ENCODE assay signal across 15 cellular contexts in the genomic region with DNA sequence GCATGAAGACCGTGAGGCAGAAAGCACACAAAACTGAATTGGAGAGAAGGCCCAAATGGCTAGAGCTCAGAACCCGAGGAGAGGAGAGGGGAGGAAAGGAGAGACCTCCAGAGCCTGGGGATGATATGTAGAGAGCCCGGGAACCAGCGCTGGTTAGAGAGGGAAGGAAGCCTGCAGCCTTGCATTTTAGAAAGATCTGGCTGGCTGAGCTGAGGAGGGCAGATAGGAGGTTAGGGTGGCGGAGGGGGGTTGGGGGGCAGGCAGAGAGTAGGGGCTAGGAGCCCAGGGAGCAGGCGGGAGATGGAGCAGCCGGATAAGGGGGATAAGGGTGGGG.
DNase-seq lines count a peak whose midpoint lies in the region; ATAC-seq and TF ChIP-seq lines count a peak whose summit lies in the region.
"Had no signal": no experiment of that assay in that cellular context is flagged by ENCODE, and none has a peak within 500 bp of the region (broad histone marks: within the 10 kb centered on the region; RNA-seq: fewer than 3 reads in every experiment).

No MANE protein-coding gene starts in this region.

- peaks cover 52% of the 10 kb centered on the region for H3F3A ChIP-seq in neural progenitor cell (ENCODE audit: low read depth)

- H3K27ac ChIP-seq in cingulate gyrus (ENCODE audit: low read depth, low read length): peak overlapping the region; percentile 31
- no peak overlapping the region for H3K27ac ChIP-seq in neural progenitor cell
- H3K27ac ChIP-seq in vagina: peak overlapping the region; percentile 99

- peaks cover 32% of the 10 kb centered on the region for H3K27me3 ChIP-seq in neural progenitor cell
- no peaks in the 10 kb centered on the region for H3K27me3 ChIP-seq in vagina

- TF ChIP-seq POLR2A in vagina (IDR thresholded peaks at IDR 0.05): no peak

- TF ChIP-seq CTCF in neural progenitor cell (IDR thresholded peaks at IDR 0.05) (no peak), vagina (IDR thresholded peaks at IDR 0.05) (no peak)

- H3K4me1 ChIP-seq in neural progenitor cell (peaks cover 39% of the 10 kb centered on the region), vagina (peaks cover 82% of the 10 kb centered on the region)

- no peak for DNase-seq in stimulated activated naive CD8-positive, alpha-beta T cell treated with anti-CD3 and anti-CD28 coated beads, Interleukin-15, Interleukin-2, amounts not matched to agents 100 U/mL and 50 U/mL, for 24 hours
- peak; percentile 6 for DNase-seq in neural progenitor cell (ENCODE audit: low spot score)
- no peak for DNase-seq in vagina (ENCODE audit: extremely low spot score in 2 of 2)
- no peak for DNase-seq in RPMI8226
- no peak for DNase-seq in NCI-H446 treated with DMSO at 0.1 percent for 48 hours (lab: John Stamatoyannopoulos, UW)
- DNase-seq: activated naive CD8-positive, alpha-beta T cell treated with anti-CD3 and anti-CD28 coated beads, Interleukin-2, amount 10 ng/mL, durations not matched to agents 7 days and 5 days; GF-D8; hippocampal formation; midbrain; NCI-H2107 had no signal

- H3K79me2 ChIP-seq in neural progenitor cell (ENCODE audit: low read depth): no peaks in the 10 kb centered on the region

- no peaks in the 10 kb centered on the region for H3K9me3 ChIP-seq in neural progenitor cell (ENCODE audit: low read depth)
- H3K9me3 ChIP-seq in vagina: no peaks in the 10 kb centered on the region

- ATAC-seq in stimulated activated naive CD8-positive, alpha-beta T cell treated with anti-CD3 and anti-CD28 coated beads, Interleukin-15, Interleukin-2, amounts not matched to agents 100 U/mL and 50 U/mL, for 24 hours: no peak
- no peak for ATAC-seq in activated CD4-positive, CD25-positive, alpha-beta regulatory T cell treated with anti-CD3 and anti-CD28 coated beads, Interleukin-2, amount 50 U/mL, for 24 hours

- H3K4me2 ChIP-seq in neural progenitor cell: no peak overlapping the region

- no peaks in the 10 kb centered on the region for H4K20me1 ChIP-seq in neural progenitor cell (ENCODE audit: low read depth)

- intact Hi-C loops in vagina (cut with DNase I): no loop called here

- H3K4me1 Mint-ChIP-seq in stimulated activated naive CD8-positive, alpha-beta T cell treated with anti-CD3 and anti-CD28 coated beads, Interleukin-15, Interleukin-2, amounts not matched to agents 100 ng/mL and 50 ng/mL, for 24 hours (ENCODE audit: low read depth): peaks cover 62% of the 10 kb centered on the region
- H3K4me1 Mint-ChIP-seq in neural progenitor cell: peaks cover 79% of the 10 kb centered on the region

- peak overlapping the region; percentile 3 for H3K4me3 Mint-ChIP-seq in stimulated activated naive CD8-positive, alpha-beta T cell treated with anti-CD3 and anti-CD28 coated beads, Interleukin-15, Interleukin-2, amounts not matched to agents 100 ng/mL and 50 ng/mL, for 24 hours
- H3K4me3 Mint-ChIP-seq in neural progenitor cell: peak overlapping the region; percentile 31
- H3K4me3 Mint-ChIP-seq: activated naive CD8-positive, alpha-beta T cell treated with anti-CD3 and anti-CD28 coated beads, Interleukin-2, amount 10 ng/mL, durations not matched to agents 7 days and 5 days; B cell had no signal

- no peak overlapping the region for H3K9ac ChIP-seq in neural progenitor cell

- H3K9me3 Mint-ChIP-seq in stimulated activated naive CD8-positive, alpha-beta T cell treated with anti-CD3 and anti-CD28 coated beads, Interleukin-15, Interleukin-2, amounts not matched to agents 100 ng/mL and 50 ng/mL, for 24 hours: no peaks in the 10 kb centered on the region
- no peaks in the 10 kb centered on the region for H3K9me3 Mint-ChIP-seq in neural progenitor cell
- H3K9me3 Mint-ChIP-seq: activated naive CD8-positive, alpha-beta T cell treated with anti-CD3 and anti-CD28 coated beads, Interleukin-2, amount 10 ng/mL, durations not matched to agents 7 days and 5 days had no signal

- H3K27me3 Mint-ChIP-seq in stimulated activated naive CD8-positive, alpha-beta T cell treated with anti-CD3 and anti-CD28 coated beads, Interleukin-15, Interleukin-2, amounts not matched to agents 100 ng/mL and 50 ng/mL, for 24 hours: no peaks in the 10 kb centered on the region
- peaks cover 4% of the 10 kb centered on the region for H3K27me3 Mint-ChIP-seq in neural progenitor cell (ENCODE audit: insufficient read depth, low read depth)
- H3K27me3 Mint-ChIP-seq: activated naive CD8-positive, alpha-beta T cell treated with anti-CD3 and anti-CD28 coated beads, Interleukin-2, amount 10 ng/mL, durations not matched to agents 7 days and 5 days had no signal

- H3K4me3 ChIP-seq in neural progenitor cell (no peak overlapping the region), vagina (no peak overlapping the region)
- H3K4me3 ChIP-seq: skin epidermis had no signal

- no peak overlapping the region for H3K27ac Mint-ChIP-seq in stimulated activated naive CD8-positive, alpha-beta T cell treated with anti-CD3 and anti-CD28 coated beads, Interleukin-15, Interleukin-2, amounts not matched to agents 100 ng/mL and 50 ng/mL, for 24 hours
- H3K27ac Mint-ChIP-seq in neural progenitor cell: peak overlapping the region; percentile 87
- H3K27ac Mint-ChIP-seq: activated naive CD8-positive, alpha-beta T cell treated with anti-CD3 and anti-CD28 coated beads, Interleukin-2, amount 10 ng/mL, durations not matched to agents 7 days and 5 days; B cell had no signal

- no peak overlapping the region for H2AFZ ChIP-seq in neural progenitor cell (replicated peaks)

- H3K36me3 ChIP-seq in neural progenitor cell (no peaks in the 10 kb centered on the region), vagina (no peaks in the 10 kb centered on the region)

- peaks cover 37% of the 10 kb centered on the region for H3K36me3 Mint-ChIP-seq in stimulated activated naive CD8-positive, alpha-beta T cell treated with anti-CD3 and anti-CD28 coated beads, Interleukin-15, Interleukin-2, amounts not matched to agents 100 ng/mL and 50 ng/mL, for 24 hours (ENCODE audit: low read depth)
- no peaks in the 10 kb centered on the region for H3K36me3 Mint-ChIP-seq in neural progenitor cell
